In the genomic region with DNA sequence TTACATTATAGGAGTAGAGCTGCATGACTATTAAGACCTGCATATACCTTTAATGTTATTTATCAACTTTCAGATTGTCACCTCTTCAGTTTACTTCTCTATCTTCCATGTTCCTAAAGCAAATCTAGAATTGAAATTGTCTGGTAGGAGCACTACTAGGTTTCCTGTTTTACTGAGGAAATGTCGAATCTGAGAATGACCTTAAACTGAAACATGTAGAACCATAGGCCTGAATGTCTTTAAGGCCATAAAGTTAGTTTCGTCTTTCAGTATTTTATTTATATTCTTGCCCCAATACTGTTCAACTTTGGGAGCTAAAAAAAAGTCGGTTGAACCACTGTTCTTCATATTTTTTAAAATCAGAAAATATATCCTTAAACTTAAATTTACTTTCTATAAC, we compare ENCODE assay signal across 3 cellular contexts.
"Had no signal": no experiment of that assay in that cellular context is flagged by ENCODE, and none has a peak within 500 bp of the region (broad histone marks: within the 10 kb centered on the region; RNA-seq: fewer than 3 reads in every experiment).

No MANE protein-coding gene starts in this region.

- ATAC-seq: GM12878 had no signal

- DNase-seq: GDM1, GF-D8 had no signal

- H3K4me3 ChIP-seq: GM12878 had no signal
